31 cellular contexts compared by ENCODE assay signal in genomic region chr22:36701166-36701713, GRCh38. TPM values are rescaled to one million over a fixed set of nuclear protein-coding genes. Genes with fewer than 3 reads are reported as not detected.
"Had no signal": no experiment of that assay in that cellular context is flagged by ENCODE, and none has a peak within 500 bp of the region (broad histone marks: within the 10 kb centered on the region; RNA-seq: fewer than 3 reads in every experiment).

No MANE protein-coding gene starts in this region.

- ATAC-seq: activated T-cell treated with anti-CD3 and anti-CD28 coated beads, Interleukin-2, amount 50 U/mL, for 4 hours; left lung; right lobe of liver; stimulated activated effector memory CD8-positive, alpha-beta T cell treated with anti-CD3 and anti-CD28 coated beads, Interleukin-12 subunit alpha, Interleukin-12 subunit beta, amount 100 ng/mL, for 72 hours had no signal

- H3K36me3 ChIP-seq: left lung, right lobe of liver, stomach, suprapubic skin, transverse colon had no signal

- H3K4me1 ChIP-seq: left lung, right lobe of liver had no signal

- H3K9me3 ChIP-seq: left lung, right lobe of liver, stomach, suprapubic skin, transverse colon had no signal

- H3K9me3 Mint-ChIP-seq: activated naive CD4-positive, alpha-beta T cell treated with anti-CD3 and anti-CD28 coated beads for 36 hours; activated naive CD8-positive, alpha-beta T cell treated with anti-CD3 and anti-CD28 coated beads, Interleukin-2, amount 10 ng/mL, durations not matched to agents 7 days and 5 days; dendritic cell treated with granulocyte-macrophage colony-stimulating factor and Interleukin-4, amounts not matched to agents 40 ng/mL and 50 ng/mL, for 4 days; neural crest cell; stimulated activated effector memory CD8-positive, alpha-beta T cell treated with anti-CD3 and anti-CD28 coated beads, Interleukin-12 subunit alpha, Interleukin-12 subunit beta, amount 100 ng/mL, for 72 hours had no signal

- H3K27ac Mint-ChIP-seq: activated naive CD4-positive, alpha-beta T cell treated with anti-CD3 and anti-CD28 coated beads for 36 hours; activated naive CD8-positive, alpha-beta T cell treated with anti-CD3 and anti-CD28 coated beads, Interleukin-2, amount 10 ng/mL, durations not matched to agents 7 days and 5 days; dendritic cell treated with granulocyte-macrophage colony-stimulating factor and Interleukin-4, amounts not matched to agents 40 ng/mL and 50 ng/mL, for 4 days; immature natural killer cell; naive B cell; stimulated activated effector memory CD8-positive, alpha-beta T cell treated with anti-CD3 and anti-CD28 coated beads, Interleukin-12 subunit alpha, Interleukin-12 subunit beta, amount 100 ng/mL, for 72 hours had no signal

- H3K36me3 Mint-ChIP-seq: activated naive CD8-positive, alpha-beta T cell treated with anti-CD3 and anti-CD28 coated beads, Interleukin-2, amount 10 ng/mL, durations not matched to agents 7 days and 5 days; immature natural killer cell had no signal

- H3K4me3 ChIP-seq: left lung, lung, right lobe of liver, skin epidermis, stomach, suprapubic skin, transverse colon had no signal

- DNase-seq: activated CD4-positive, alpha-beta T cell treated with anti-CD3 and anti-CD28 coated beads for 4 hours; activated CD4-positive, alpha-beta T cell treated with anti-CD3 and anti-CD28 coated beads, Interleukin-2, amount 50 U/mL, for 48 hours; activated CD4-positive, CD25-positive, alpha-beta regulatory T cell; activated CD8-positive, alpha-beta memory T cell treated with anti-CD3 and anti-CD28 coated beads, Interleukin-2, amount 50 U/mL, for 48 hours; activated naive CD4-positive, alpha-beta T cell treated with anti-CD3 and anti-CD28 coated beads for 36 hours; activated naive CD8-positive, alpha-beta T cell treated with anti-CD3 and anti-CD28 coated beads, Interleukin-2, amount 10 ng/mL, durations not matched to agents 7 days and 5 days; activated T-cell treated with anti-CD3 and anti-CD28 coated beads, Interleukin-2, amount 50 U/mL, for 4 hours; amniotic stem cell; effector CD8-positive, alpha-beta T cell; erythroblast; foreskin fibroblast; immature natural killer cell; left lung; naive B cell; occipital lobe; right lobe of liver; stimulated activated CD4-positive, alpha-beta T cell treated with anti-CD3 and anti-CD28 coated beads, Interleukin-1b, Interleukin-23, amount 100 ng/mL, for 48 hours; stomach; T1000; transverse colon had no signal

- H3K27ac ChIP-seq: left lung, right lobe of liver, skin epidermis, stomach, suprapubic skin, transverse colon had no signal

- H3K4me3 Mint-ChIP-seq: activated naive CD4-positive, alpha-beta T cell treated with anti-CD3 and anti-CD28 coated beads for 36 hours; activated naive CD8-positive, alpha-beta T cell treated with anti-CD3 and anti-CD28 coated beads, Interleukin-2, amount 10 ng/mL, durations not matched to agents 7 days and 5 days; activated T-cell treated with anti-CD3 and anti-CD28 coated beads, Interleukin-2, amount 50 U/mL, for 4 hours; dendritic cell treated with granulocyte-macrophage colony-stimulating factor and Interleukin-4, amounts not matched to agents 40 ng/mL and 50 ng/mL, for 4 days; immature natural killer cell; naive B cell; stimulated activated effector memory CD8-positive, alpha-beta T cell treated with anti-CD3 and anti-CD28 coated beads, Interleukin-12 subunit alpha, Interleukin-12 subunit beta, amount 100 ng/mL, for 72 hours had no signal

RNA-seq across cellular contexts. Expression of gene CACNG2, which starts 2.3 kb away (rescaled TPM):
- total RNA-seq: activated CD8-positive, alpha-beta memory T cell treated with anti-CD3 and anti-CD28 coated beads for 36 hours; activated naive CD4-positive, alpha-beta T cell treated with anti-CD3 and anti-CD28 coated beads for 36 hours; activated naive CD8-positive, alpha-beta T cell treated with anti-CD3 and anti-CD28 coated beads, Interleukin-2, amount 10 ng/mL, durations not matched to agents 7 days and 5 days; activated T-cell treated with anti-CD3 and anti-CD28 coated beads, Interleukin-2, amount 50 U/mL, for 4 hours; chondrocyte; fibroblast of lung; kidney epithelial cell; left lung; lung; mucosa of gallbladder; right lobe of liver; stomach; suprapubic skin; transverse colon had no signal
